8 cellular contexts compared by ENCODE assay signal in genomic region chr11:35419713-35420333, GRCh38. TPM values are rescaled to one million over a fixed set of nuclear protein-coding genes. Genes with fewer than 3 reads are reported as not detected.
DNase-seq lines count a peak whose midpoint lies in the region; ATAC-seq and TF ChIP-seq lines count a peak whose summit lies in the region.

No MANE protein-coding gene starts in this region.

- H3K9me3 Mint-ChIP-seq in CD8-positive, alpha-beta memory T cell, result no peaks in the 10 kb centered on the region
- no peaks in the 10 kb centered on the region for H3K9me3 Mint-ChIP-seq in activated T-helper 1 cell treated with anti-CD3 and anti-CD28 coated beads, Interleukin-12 subunit alpha, Interleukin-12 subunit beta, Interleukin-2, Interleukin-4 antibody, amounts not matched to agents 30 ng/mL and 10 ng/mL and 1 ng/mL, durations not matched to agents 14 hours and 24 hours and 36 hours
- H3K9me3 Mint-ChIP-seq in natural killer cell, result no peaks in the 10 kb centered on the region

- H3K27ac ChIP-seq in CD8-positive, alpha-beta memory T cell (ENCODE audit: low read depth, low read length), result no peak overlapping the region
- H3K27ac ChIP-seq in esophagus (ENCODE audit: low read depth in 2 of 2, low read length in 1 of 2) (no peak overlapping the region), parathyroid adenoma (no peak overlapping the region)

- peaks cover 39% of the 10 kb centered on the region for H3K27me3 ChIP-seq in CD8-positive, alpha-beta memory T cell (ENCODE audit: insufficient read depth, low read length, poor library complexity, severe bottlenecking)
- H3K27me3 ChIP-seq in esophagus (ENCODE audit: control insufficient read depth in 1 of 2, insufficient read depth in 2 of 2, low read length in 2 of 2), result peaks cover 2 to 3% of the 10 kb centered on the region in 2 donors
- H3K27me3 ChIP-seq in parathyroid adenoma (ENCODE audit: control insufficient read depth, insufficient read depth, low read length), result no peaks in the 10 kb centered on the region

- no peaks in the 10 kb centered on the region for H3K36me3 ChIP-seq in CD8-positive, alpha-beta memory T cell (ENCODE audit: insufficient read depth, low read length)
- H3K36me3 ChIP-seq in esophagus (ENCODE audit: control insufficient read depth in 2 of 2, insufficient read depth in 2 of 2, low read length in 1 of 2) (no peaks in the 10 kb centered on the region), parathyroid adenoma (ENCODE audit: control insufficient read depth, insufficient read depth, low read length) (no peaks in the 10 kb centered on the region)

- peaks cover 58 to 84% of the 10 kb centered on the region in 2 donors for H3K27me3 Mint-ChIP-seq in CD8-positive, alpha-beta memory T cell
- H3K27me3 Mint-ChIP-seq in activated T-helper 1 cell treated with anti-CD3 and anti-CD28 coated beads, Interleukin-12 subunit alpha, Interleukin-12 subunit beta, Interleukin-2, Interleukin-4 antibody, amounts not matched to agents 30 ng/mL and 10 ng/mL and 1 ng/mL, durations not matched to agents 14 hours and 24 hours and 36 hours (ENCODE audit: insufficient read depth), result peaks cover 84% of the 10 kb centered on the region
- peaks cover 59 to 76% of the 10 kb centered on the region in 2 donors for H3K27me3 Mint-ChIP-seq in natural killer cell (ENCODE audit: low read depth in 2 of 2)

- no peak overlapping the region for H3K27ac Mint-ChIP-seq in CD8-positive, alpha-beta memory T cell
- no peak overlapping the region for H3K27ac Mint-ChIP-seq in activated T-helper 1 cell treated with anti-CD3 and anti-CD28 coated beads, Interleukin-12 subunit alpha, Interleukin-12 subunit beta, Interleukin-2, Interleukin-4 antibody, amounts not matched to agents 30 ng/mL and 10 ng/mL and 1 ng/mL, durations not matched to agents 14 hours and 24 hours and 36 hours
- H3K27ac Mint-ChIP-seq in natural killer cell, result no peak overlapping the region

- no peak for DNase-seq in CD8-positive, alpha-beta memory T cell
- DNase-seq in NCI-H82 treated with DMSO at 0.1 percent for 48 hours (lab: John Stamatoyannopoulos, UW; ENCODE audit: unreplicated experiment) (peak; percentile 19), HuH-7.5 (ENCODE audit: low spot score) (no peak), NCI-H2081 treated with DMSO at 0.1 percent for 48 hours (lab: John Stamatoyannopoulos, UW) (no peak), natural killer cell (no peak)
- DNase-seq in activated T-helper 1 cell treated with anti-CD3 and anti-CD28 coated beads, Interleukin-12 subunit alpha, Interleukin-12 subunit beta, Interleukin-2, Interleukin-4 antibody, amounts not matched to agents 30 ng/mL and 10 ng/mL and 1 ng/mL, durations not matched to agents 14 hours and 24 hours and 36 hours (ENCODE audit: low spot score), result no peak

- no peaks in the 10 kb centered on the region for H3K36me3 Mint-ChIP-seq in CD8-positive, alpha-beta memory T cell
- H3K36me3 Mint-ChIP-seq in activated T-helper 1 cell treated with anti-CD3 and anti-CD28 coated beads, Interleukin-12 subunit alpha, Interleukin-12 subunit beta, Interleukin-2, Interleukin-4 antibody, amounts not matched to agents 30 ng/mL and 10 ng/mL and 1 ng/mL, durations not matched to agents 14 hours and 24 hours and 36 hours (ENCODE audit: low read depth), result no peaks in the 10 kb centered on the region
- H3K36me3 Mint-ChIP-seq in natural killer cell, result no peaks in the 10 kb centered on the region

- TF ChIP-seq CTCF in parathyroid adenoma (IDR thresholded peaks at IDR 0.05) (no peak), natural killer cell (IDR thresholded peaks at IDR 0.05) (no peak)

- H3K4me2 ChIP-seq in parathyroid adenoma (ENCODE audit: low read length), result peak overlapping the region; percentile 47

- H3K9me3 ChIP-seq in CD8-positive, alpha-beta memory T cell (ENCODE audit: low read length), result no peaks in the 10 kb centered on the region
- H3K9me3 ChIP-seq in esophagus (ENCODE audit: control insufficient read depth in 2 of 2, insufficient read depth in 1 of 2, low read depth in 1 of 2, low read length in 1 of 2) (no peaks in the 10 kb centered on the region), parathyroid adenoma (ENCODE audit: control insufficient read depth, low read length) (no peaks in the 10 kb centered on the region)

- POLR2A ChIA-PET in CD8-positive, alpha-beta memory T cell (lab: Charles Lee), result no interaction called here

- CTCF ChIA-PET in CD8-positive, alpha-beta memory T cell (lab: Charles Lee), result no interaction called here

- ATAC-seq in natural killer cell, result no peak

- H3K4me1 Mint-ChIP-seq in CD8-positive, alpha-beta memory T cell, result peaks cover 11 to 19% (median 13%) of the 10 kb centered on the region in 3 donors
- peaks cover 6% of the 10 kb centered on the region for H3K4me1 Mint-ChIP-seq in activated T-helper 1 cell treated with anti-CD3 and anti-CD28 coated beads, Interleukin-12 subunit alpha, Interleukin-12 subunit beta, Interleukin-2, Interleukin-4 antibody, amounts not matched to agents 30 ng/mL and 10 ng/mL and 1 ng/mL, durations not matched to agents 14 hours and 24 hours and 36 hours (ENCODE audit: low read depth)
- peaks cover 0 to 5% of the 10 kb centered on the region in 2 donors for H3K4me1 Mint-ChIP-seq in natural killer cell

- peak overlapping the region in 6 of 7 donors; percentile 6 to 76 (median 55) for H3K4me3 Mint-ChIP-seq in CD8-positive, alpha-beta memory T cell
- no peak overlapping the region for H3K4me3 Mint-ChIP-seq in activated T-helper 1 cell treated with anti-CD3 and anti-CD28 coated beads, Interleukin-12 subunit alpha, Interleukin-12 subunit beta, Interleukin-2, Interleukin-4 antibody, amounts not matched to agents 30 ng/mL and 10 ng/mL and 1 ng/mL, durations not matched to agents 14 hours and 24 hours and 36 hours
- no peak overlapping the region for H3K4me3 Mint-ChIP-seq in natural killer cell

- no peaks in the 10 kb centered on the region for H3K4me1 ChIP-seq in CD8-positive, alpha-beta memory T cell (ENCODE audit: insufficient read depth, low read length)
- H3K4me1 ChIP-seq in esophagus (ENCODE audit: control insufficient read depth in 2 of 2, insufficient read depth in 2 of 2, low read length in 1 of 2) (peaks cover 8 to 11% of the 10 kb centered on the region in 2 donors), parathyroid adenoma (no peaks in the 10 kb centered on the region)

- no peaks in the 10 kb centered on the region for H3K79me2 ChIP-seq in parathyroid adenoma

- H2AFZ ChIP-seq in parathyroid adenoma, result peak overlapping the region; percentile 28

- 1 to 4% methylated on average over 42 to 52 of the region's 52 CpGs for WGBS in esophagus, 2 donors

- no peak overlapping the region for H3K9ac ChIP-seq in parathyroid adenoma

- no peak overlapping the region for H3K4me3 ChIP-seq in CD8-positive, alpha-beta memory T cell (ENCODE audit: low read length)
- H3K4me3 ChIP-seq in esophagus (ENCODE audit: low read depth in 1 of 2, low read length in 2 of 2) (peak overlapping the region; percentile 35 to 51), parathyroid adenoma (ENCODE audit: low read depth, low read length) (no peak overlapping the region)

- intact Hi-C loops in activated T-helper 1 cell treated with anti-CD3 and anti-CD28 coated beads, Interleukin-12 subunit alpha, Interleukin-12 subunit beta, Interleukin-2, Interleukin-4 antibody, amounts not matched to agents 30 ng/mL and 10 ng/mL and 1 ng/mL, durations not matched to agents 14 hours and 24 hours and 36 hours (cut with micrococcal nuclease), result no loop called here
- intact Hi-C loops in natural killer cell (cut with micrococcal nuclease), result no loop called here

RNA-seq across cellular contexts. Expression of gene SLC1A2, which starts 0.5 kb away (rescaled TPM):
- not detected for total RNA-seq in CD8-positive, alpha-beta memory T cell
- polyA plus RNA-seq in CD8-positive, alpha-beta memory T cell, result 0.03 TPM
- polyA plus RNA-seq in esophagus, result under 1 TPM in 1 of 2 donors, not detected in 1; 0.11 TPM
- total RNA-seq in activated T-helper 1 cell treated with anti-CD3 and anti-CD28 coated beads, Interleukin-12 subunit alpha, Interleukin-12 subunit beta, Interleukin-2, Interleukin-4 antibody, amounts not matched to agents 30 ng/mL and 10 ng/mL and 1 ng/mL, durations not matched to agents 14 hours and 24 hours and 36 hours, result not detected in 2 replicates
- under 1 TPM in 1 of 3 donors, not detected in 2; 0.02 TPM for total RNA-seq in natural killer cell

Comparison
In these comparisons a context has a peak if more than half of its experiments do, and no peak if none do; other contexts are left out.
1. H3K4me3 ChIP-seq: peak in esophagus (2 of 2); none in CD8-positive, alpha-beta memory T cell (single experiment) and parathyroid adenoma (single experiment).
2. H3K4me3 Mint-ChIP-seq: peak in CD8-positive, alpha-beta memory T cell (6 of 7); none in activated T-helper 1 cell treated with anti-CD3 and anti-CD28 coated beads, Interleukin-12 subunit alpha, Interleukin-12 subunit beta, Interleukin-2, Interleukin-4 antibody, amounts not matched to agents 30 ng/mL and 10 ng/mL and 1 ng/mL, durations not matched to agents 14 hours and 24 hours and 36 hours (single experiment) and natural killer cell (single experiment).